In the genomic region with DNA sequence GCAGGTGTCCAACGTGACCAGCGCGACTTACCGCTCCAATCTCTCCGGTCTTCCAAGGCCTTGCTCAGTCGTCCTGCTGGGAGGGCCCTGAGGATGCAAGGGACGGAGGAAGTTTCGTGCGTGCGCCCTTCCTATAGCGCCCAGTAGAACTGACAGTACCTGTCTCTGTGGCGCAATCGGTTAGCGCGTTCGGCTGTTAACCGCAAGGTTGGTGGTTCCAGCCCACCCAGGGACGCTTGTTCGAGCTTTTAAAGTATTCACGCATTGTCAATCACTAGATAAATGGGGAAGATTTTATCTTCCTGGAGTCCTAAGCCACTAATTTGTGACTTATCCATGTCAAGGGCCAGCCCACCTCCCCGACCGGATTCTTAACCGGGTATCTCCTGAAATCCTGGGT, we compare ENCODE assay signal across 8 cellular contexts.
DNase-seq lines count a peak whose midpoint lies in the region; TF ChIP-seq lines count a peak whose summit lies in the region.
"Not testable (repeated sequence)": the region's sequence is repeated elsewhere in the genome, so short reads cannot be mapped to it uniquely, and the experiment has no call there.

No MANE protein-coding gene starts in this region.

- WGBS in hepatocyte (ENCODE audit: low lambda C conversion rate, missing lambda C conversion rate): 3% methylated on average over 23 of the region's 23 CpGs

- DNase-seq in KBM-7: peak; percentile 53
- DNase-seq in RPMI8226: peak; percentile 52
- DNase-seq in activated T-cell treated with anti-CD3 and anti-CD28 coated beads for 1 hour (ENCODE audit: low read depth): peak; percentile 22
- peak; percentile 48 for DNase-seq in choroid plexus epithelial cell (ENCODE audit: low read depth)
- peak; percentile 60 for DNase-seq in hepatocyte (ENCODE audit: low spot score)
- peak; percentile 53 for DNase-seq in non-pigmented ciliary epithelial cell (ENCODE audit: low read depth)
- peak; percentile 6 for DNase-seq in stimulated activated CD8-positive, alpha-beta memory T cell treated with anti-CD3 and anti-CD28 coated beads, Interleukin-15, amount 100 ng/mL, for 1 hour (ENCODE audit: low read depth)

- H3K4me3 ChIP-seq in BLaER1 treated with 17β-estradiol and CSF1 and Interleukin-3, amounts not matched to agents 10 nM and 100 nM: peak overlapping the region in 9 of 10 experiments; percentile 33 to 60 (median 46); a peak in 13 of 20 replicates
- peak overlapping the region; percentile 50 for H3K4me3 ChIP-seq in choroid plexus epithelial cell (ENCODE audit: low read depth, low read length)
- H3K4me3 ChIP-seq in hepatocyte: not testable (repeated sequence)

- not testable (repeated sequence) for H3K79me2 ChIP-seq in hepatocyte

- not testable (repeated sequence) for H3K27me3 ChIP-seq in BLaER1 treated with 17β-estradiol and CSF1 and Interleukin-3, amounts not matched to agents 10 nM and 100 nM; hepatocyte

- not testable (repeated sequence) for H3K9me3 ChIP-seq in BLaER1 treated with 17β-estradiol and CSF1 and Interleukin-3, amounts not matched to agents 10 nM and 100 nM (replicated peaks in 1 of 11); hepatocyte (ENCODE audit: low read depth)

- not testable (repeated sequence) for H4K20me1 ChIP-seq in BLaER1 treated with 17β-estradiol and CSF1 and Interleukin-3, amounts not matched to agents 10 nM and 100 nM; hepatocyte (ENCODE audit: insufficient read depth, poor library complexity, severe bottlenecking)

- H3K4me2 ChIP-seq in BLaER1 treated with 17β-estradiol and CSF1 and Interleukin-3, amounts not matched to agents 10 nM and 100 nM: peak overlapping the region in 10 of 11 experiments; percentile 36 to 70 (median 62); a peak in 16 of 22 replicates
- H3K4me2 ChIP-seq in hepatocyte: peak overlapping the region; percentile 76

- H2AFZ ChIP-seq in hepatocyte: not testable (repeated sequence)

- peak overlapping the region in 3 of 11 experiments; percentile 15 to 51 (median 50); a peak in 2 of 22 replicates for H3K9ac ChIP-seq in BLaER1 treated with 17β-estradiol and CSF1 and Interleukin-3, amounts not matched to agents 10 nM and 100 nM

- H3K9me2 ChIP-seq in hepatocyte (replicated peaks; ENCODE audit: insufficient read depth): not testable (repeated sequence)

- in situ Hi-C loops in KBM-7 (cut with MboI; ENCODE audit: low pct_unique_long_range_greater_than_20kb, low sequenced_read_pairs): not testable (repeated sequence)

- not testable (repeated sequence) for H3K4me1 ChIP-seq in BLaER1 treated with 17β-estradiol and CSF1 and Interleukin-3, amounts not matched to agents 10 nM and 100 nM; hepatocyte (ENCODE audit: insufficient read depth)

- not testable (repeated sequence) for H3K36me3 ChIP-seq in BLaER1 treated with 17β-estradiol and CSF1 and Interleukin-3, amounts not matched to agents 10 nM and 100 nM; hepatocyte (replicated peaks; ENCODE audit: insufficient read depth, low read depth)

- H3K27ac ChIP-seq in BLaER1 treated with 17β-estradiol and CSF1 and Interleukin-3, amounts not matched to agents 10 nM and 100 nM: not testable (repeated sequence)
- H3K27ac ChIP-seq in hepatocyte: peak overlapping the region; percentile 45

- TF ChIP-seq CTCF in choroid plexus epithelial cell (conservative IDR thresholded peaks at IDR 0.05; ENCODE audit: low read depth, low read length); hepatocyte (IDR thresholded peaks at IDR 0.05; ENCODE audit: poor library complexity): not testable (repeated sequence)

Comparison
In these comparisons a context has a peak if more than half of its experiments do, and no peak if none do; other contexts are left out.
1. DNase-seq: peak in every context shown above with its lines; median percentile 60 in hepatocyte; 53 in KBM-7; 53 in non-pigmented ciliary epithelial cell; 52 in RPMI8226; 48 in choroid plexus epithelial cell; 22 in activated T-cell treated with anti-CD3 and anti-CD28 coated beads for 1 hour; 6 in stimulated activated CD8-positive, alpha-beta memory T cell treated with anti-CD3 and anti-CD28 coated beads, Interleukin-15, amount 100 ng/mL, for 1 hour.